1 cellular context compared by ENCODE assay signal in genomic region chr16:4489030-4489429, GRCh38.
TF ChIP-seq lines count a peak whose summit lies in the region.

No MANE protein-coding gene starts in this region.

TF ChIP-seq in K562, 482 proteins besides CTCF, POLR2A, EP300 and RAD21:
- no peak for TF ChIP-seq SETDB1 (IDR thresholded peaks at IDR 0.05; ENCODE audit: low read length)
- 0 out of 2 replicates have a peak, but pooled peaks have one; percentile 27 for TF ChIP-seq FOSL1 (tag; conservative IDR thresholded peaks at IDR 0.05)
